19 cellular contexts compared by ENCODE assay signal in the genomic region with DNA sequence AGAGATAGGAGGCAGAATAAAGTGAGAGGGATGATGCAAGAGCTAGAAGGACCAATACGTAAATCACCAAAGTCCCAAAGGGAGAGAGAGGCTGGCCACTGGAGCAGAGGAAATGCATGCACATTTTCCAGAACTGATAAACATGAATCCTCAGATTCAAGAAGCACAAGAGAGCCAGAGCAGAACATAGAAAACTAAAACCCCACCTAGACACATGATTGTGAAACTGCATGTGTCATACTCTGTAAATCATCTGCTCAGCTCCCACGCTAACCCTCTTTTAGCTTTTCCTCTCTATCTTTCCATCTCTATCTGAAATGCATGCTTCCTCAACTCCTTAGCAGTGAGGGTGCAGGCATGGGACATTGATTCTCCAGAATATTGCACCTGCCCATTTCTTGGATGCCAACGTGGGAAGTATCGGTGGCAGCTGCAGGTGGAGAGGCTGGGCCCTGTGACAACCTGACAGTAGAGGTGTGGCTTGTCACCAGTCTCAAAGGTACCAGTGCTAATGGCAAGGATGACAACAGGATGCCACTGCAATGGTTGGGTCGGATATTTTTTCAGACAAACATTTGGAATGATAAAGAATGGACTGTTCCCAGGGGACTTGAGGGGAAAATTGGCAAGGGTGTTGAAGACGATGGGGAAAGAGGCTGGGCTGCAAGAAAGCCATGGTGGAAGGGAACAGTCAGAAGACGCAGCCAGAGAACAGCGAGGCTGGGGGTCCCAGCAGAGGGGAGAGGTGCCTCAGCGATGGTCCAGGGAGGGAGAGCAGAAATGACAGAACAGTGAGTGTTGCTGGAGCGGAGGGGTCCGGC.
A peak's percentile ranks its signal among the peaks of the same experiment; 100 is the strongest.
DNase-seq lines count a peak whose midpoint lies in the region; ATAC-seq, FAIRE-seq and TF ChIP-seq lines count a peak whose summit lies in the region.
"Had no signal": no experiment of that assay in that cellular context is flagged by ENCODE, and none has a peak within 500 bp of the region (broad histone marks: within the 10 kb centered on the region; RNA-seq: fewer than 3 reads in every experiment).

No MANE protein-coding gene starts in this region.

- ATAC-seq in HG03159 (IDR thresholded peaks at IDR 0.05; ENCODE audit: unreplicated experiment): no peak
- ATAC-seq: activated CD4-positive, alpha-beta T cell treated with anti-CD3 and anti-CD28 coated beads for 36 hours; gastrocnemius medialis; HCT116; T-cell had no signal

- peaks cover 13% of the 10 kb centered on the region for H3K4me1 Mint-ChIP-seq in MCF 10A (ENCODE audit: insufficient read depth, unreplicated experiment)
- H3K4me1 Mint-ChIP-seq: activated CD4-positive, alpha-beta T cell treated with anti-CD3 and anti-CD28 coated beads for 36 hours had no signal

- H3K9me3 ChIP-seq in small intestine (ENCODE audit: control insufficient read depth, low read depth): no peaks in the 10 kb centered on the region
- H3K9me3 ChIP-seq: gastrocnemius medialis had no signal

- no TSS peak for BruUV-seq in MCF 10A (replicated peaks; lab: Mats Ljungman, UMichigan)

- H3K27me3 Mint-ChIP-seq in MCF 10A (ENCODE audit: insufficient read depth, unreplicated experiment): peaks cover 1% of the 10 kb centered on the region

- peaks cover 4% of the 10 kb centered on the region for H3K36me3 Mint-ChIP-seq in MCF 10A (ENCODE audit: insufficient read depth, unreplicated experiment)
- H3K36me3 Mint-ChIP-seq: immature natural killer cell, mesothelial cell of epicardium, T-cell had no signal

- H3K27ac ChIP-seq in small intestine (ENCODE audit: low read depth in 1 of 2, low read length in 1 of 2): no peak overlapping the region
- H3K27ac ChIP-seq: ascending aorta, gastrocnemius medialis, skin epidermis had no signal

- no peaks in the 10 kb centered on the region for H3K9me3 Mint-ChIP-seq in MCF 10A (ENCODE audit: unreplicated experiment)

- POLR2A ChIA-PET in MCF 10A (lab: Yijun Ruan, JAX): interaction anchor here (0.8 to 1.3 kb wide), 4 partner anchors 9 to 140 kb away, joined by 3 read pairs; no protein-coding TSS in a partner anchor

- intact Hi-C loops in MCF 10A (cut with micrococcal nuclease): loop anchor here (5.0 kb wide), 1 partner anchor 92 kb away; no protein-coding TSS in a partner anchor

- FAIRE-seq in GM18507 (lab: Jason Lieb, UNC): peak; percentile 21
- FAIRE-seq in frontal cortex (lab: Jason Lieb, UNC): no peak
- no peak for FAIRE-seq in small intestine (lab: Jason Lieb, UNC)

- no peaks in the 10 kb centered on the region for H3K27me3 ChIP-seq in kidney epithelial cell (ENCODE audit: control insufficient read depth, insufficient read depth, low read length)
- no peaks in the 10 kb centered on the region for H3K27me3 ChIP-seq in small intestine (ENCODE audit: control insufficient read depth in 2 of 2, insufficient read depth in 2 of 2, low read length in 2 of 2)
- H3K27me3 ChIP-seq: ascending aorta, gastrocnemius medialis had no signal

- H3K4me3 ChIP-seq in AG09309 (ENCODE audit: control insufficient read depth, low read depth, low read length) (no peak overlapping the region), kidney epithelial cell (ENCODE audit: low read depth, low read length) (no peak overlapping the region), small intestine (ENCODE audit: low read depth in 1 of 2, low read length in 2 of 2) (no peak overlapping the region)
- H3K4me3 ChIP-seq: ascending aorta, gastrocnemius medialis, skin epidermis had no signal

- H3K27ac Mint-ChIP-seq in MCF 10A (ENCODE audit: low read depth, unreplicated experiment): no peak overlapping the region
- H3K27ac Mint-ChIP-seq: activated CD4-positive, alpha-beta T cell treated with anti-CD3 and anti-CD28 coated beads for 36 hours; immature natural killer cell; mesothelial cell of epicardium; T-cell had no signal

- no peaks in the 10 kb centered on the region for H3K4me1 ChIP-seq in small intestine (ENCODE audit: control insufficient read depth in 2 of 2, insufficient read depth in 1 of 2, low read depth in 1 of 2, low read length in 1 of 2)

- 76 to 77% (median 77%) methylated on average over 11 of the region's 11 CpGs for WGBS in small intestine, 3 donors

- DNase-seq in AG09309 (ENCODE audit: low read depth) (peak; percentile 32), GM18507 (ENCODE audit: extremely low spot score, insufficient read length, low read depth) (no peak), MCF 10A (ENCODE audit: unreplicated experiment) (peak; percentile 53), kidney epithelial cell (ENCODE audit: low read depth) (peak; percentile 18), GM10266 (ENCODE audit: extremely low spot score) (no peak), frontal cortex (ENCODE audit: low spot score in 2 of 2) (no peak), small intestine (no peak)
- DNase-seq: activated CD4-positive, alpha-beta T cell treated with anti-CD3 and anti-CD28 coated beads for 36 hours; gastrocnemius medialis; immature natural killer cell; NCI-H1436 treated with DMSO at 0.1 percent for 48 hours; NCI-H510A treated with DMSO at 0.1 percent for 48 hours; nucleus accumbens; T-cell had no signal

- no peaks in the 10 kb centered on the region for H3K36me3 ChIP-seq in kidney epithelial cell (ENCODE audit: control insufficient read depth, insufficient read depth, low read length)
- no peaks in the 10 kb centered on the region for H3K36me3 ChIP-seq in small intestine (ENCODE audit: control insufficient read depth in 2 of 2, insufficient read depth in 2 of 2, low read length in 2 of 2)
- H3K36me3 ChIP-seq: ascending aorta, gastrocnemius medialis had no signal

- CTCF ChIA-PET in MCF 10A (lab: Yijun Ruan, JAX): interaction anchor here (0.7 to 4.4 kb wide), 4 partner anchors 86 to 611 kb away, joined by 3 to 22 read pairs (median 3); no protein-coding TSS in a partner anchor

- TF ChIP-seq CTCF in AG09309 (IDR thresholded peaks at IDR 0.05; ENCODE audit: control insufficient read depth, insufficient read depth, low read depth, low read length, missing control alignments) (no peak), MCF 10A (IDR thresholded peaks at IDR 0.05; ENCODE audit: unreplicated experiment) (no peak), kidney epithelial cell (IDR thresholded peaks at IDR 0.05; ENCODE audit: insufficient read depth, low read length, poor library complexity, severe bottlenecking) (no peak), GM10266 (IDR thresholded peaks at IDR 0.05; ENCODE audit: control insufficient read depth, insufficient read depth, low read depth, missing control alignments) (no peak)

- no peak overlapping the region for H3K4me3 Mint-ChIP-seq in MCF 10A (ENCODE audit: unreplicated experiment)
- H3K4me3 Mint-ChIP-seq: activated CD4-positive, alpha-beta T cell treated with anti-CD3 and anti-CD28 coated beads for 36 hours; immature natural killer cell; mesothelial cell of epicardium; T-cell had no signal

Comparison
In these comparisons a context has a peak if more than half of its experiments do, and no peak if none do; other contexts are left out.
1. DNase-seq: peak in AG09309 (single experiment), MCF 10A (single experiment) and kidney epithelial cell (single experiment); none in GM18507 (single experiment), GM10266 (single experiment), frontal cortex (0 of 2) and small intestine (single experiment).